Comparison of ENCODE assay signal across 11 cellular contexts in genomic region chr1:6496360-6496704, GRCh38. TPM values are rescaled to one million over a fixed set of nuclear protein-coding genes. Genes with fewer than 3 reads are reported as not detected.
DNase-seq lines count a peak whose midpoint lies in the region; ATAC-seq, FAIRE-seq and TF ChIP-seq lines count a peak whose summit lies in the region.
"Had no signal": no experiment of that assay in that cellular context is flagged by ENCODE, and none has a peak within 500 bp of the region (broad histone marks: within the 10 kb centered on the region; RNA-seq: fewer than 3 reads in every experiment).

No MANE protein-coding gene starts in this region.

- no peak for FAIRE-seq in K562 (lab: Jason Lieb, UNC)

- in situ Hi-C loops in K562 (cut with MboI): loop anchor here (10.0 to 25.0 kb wide), 2 partner anchors 138 to 716 kb away; no protein-coding TSS in a partner anchor

- no TSS peak for BruUV-seq in K562 (replicated peaks; lab: Mats Ljungman, UMichigan)

- peaks cover 7% of the 10 kb centered on the region for H3K27me3 Mint-ChIP-seq in activated T-cell treated with anti-CD3 and anti-CD28 coated beads, Interleukin-2, amount 50 U/mL, for 4 hours (ENCODE audit: low read depth)
- peaks cover 50% of the 10 kb centered on the region for H3K27me3 Mint-ChIP-seq in stimulated activated naive CD8-positive, alpha-beta T cell treated with anti-CD3 and anti-CD28 coated beads, Interleukin-15, amount 100 ng/mL, for 72 hours

- no peak for DNase-seq in activated T-cell treated with anti-CD3 and anti-CD28 coated beads, Interleukin-2, amount 50 U/mL, for 4 hours
- DNase-seq in activated T-cell treated with anti-CD3 and anti-CD28 coated beads, Interleukin-2, amount 50 U/mL, for 1 hour: no peak
- DNase-seq in K562 (ENCODE audit: extremely low read depth in 1 of 4, low spot score in 3 of 4) (peak in 1 of 4 experiments; percentile 29), hippocampal formation (lab: John Stamatoyannopoulos, UW) (no peak), UCSD-AML1 (lab: John Stamatoyannopoulos, UW; ENCODE audit: unreplicated experiment) (no peak)
- no peak for DNase-seq in stimulated activated naive CD8-positive, alpha-beta T cell treated with anti-CD3 and anti-CD28 coated beads, Interleukin-15, amount 100 ng/mL, for 72 hours
- DNase-seq: central memory CD4-positive, alpha-beta T cell; NCI-H1436 treated with DMSO at 0.1 percent for 48 hours had no signal

- CTCF ChIA-PET in K562 (lab: Yijun Ruan, JAX; ENCODE audit: low intra/inter-chr PET ratio): no interaction called here

- no peaks in the 10 kb centered on the region for H3K9me3 Mint-ChIP-seq in activated T-cell treated with anti-CD3 and anti-CD28 coated beads, Interleukin-2, amount 50 U/mL, for 4 hours
- no peaks in the 10 kb centered on the region for H3K9me3 Mint-ChIP-seq in stimulated activated naive CD8-positive, alpha-beta T cell treated with anti-CD3 and anti-CD28 coated beads, Interleukin-15, amount 100 ng/mL, for 72 hours
- H3K9me3 Mint-ChIP-seq: T-helper 1 cell treated with Interleukin-12 subunit alpha and Interleukin-12 subunit beta and Interleukin-4 antibody, amounts not matched to agents 30 μg/mL and 1 μg/mL, for 36 hours had no signal

- intact Hi-C loops in K562 (cut with micrococcal nuclease): no loop called here

- no peak for TF ChIP-seq POLR2A in K562 (conservative IDR thresholded peaks at IDR 0.05)

- H3K4me2 ChIP-seq in K562 (ENCODE audit: insufficient read depth, low read length): no peak overlapping the region

- peaks cover 36% of the 10 kb centered on the region for H4K20me1 ChIP-seq in K562 (replicated peaks; ENCODE audit: control insufficient read depth, insufficient read depth, low read length)

- POLR2A ChIA-PET in K562 (lab: Yijun Ruan, JAX): interaction anchor here (0.8 to 1.5 kb wide), 3 partner anchors 9 to 29 kb away, joined by 3 to 4 read pairs (median 3); no protein-coding TSS in a partner anchor

- peaks cover 25% of the 10 kb centered on the region for H3K4me1 Mint-ChIP-seq in activated T-cell treated with anti-CD3 and anti-CD28 coated beads, Interleukin-2, amount 50 U/mL, for 4 hours (ENCODE audit: low read depth)
- H3K4me1 Mint-ChIP-seq in stimulated activated naive CD8-positive, alpha-beta T cell treated with anti-CD3 and anti-CD28 coated beads, Interleukin-15, amount 100 ng/mL, for 72 hours: peaks cover 39% of the 10 kb centered on the region

- ATAC-seq in activated T-cell treated with anti-CD3 and anti-CD28 coated beads, Interleukin-2, amount 50 U/mL, for 4 hours: no peak
- ATAC-seq in K562: no peak
- ATAC-seq in stimulated activated naive CD8-positive, alpha-beta T cell treated with anti-CD3 and anti-CD28 coated beads, Interleukin-15, amount 100 ng/mL, for 72 hours: no peak
- ATAC-seq in HG03159 (IDR thresholded peaks at IDR 0.05; ENCODE audit: unreplicated experiment): no peak

- TF ChIP-seq CTCF in K562 (IDR thresholded peaks at IDR 0.05 in 2 of 3, conservative IDR thresholded peaks at IDR 0.05 in 1 of 3; ENCODE audit: insufficient read depth in 2 of 3, low read depth in 1 of 3, low read length in 3 of 3): no peak

- H3K4me3 ChIP-seq in K562 (no peak overlapping the region), iPS-18a (ENCODE audit: low read length) (peak overlapping the region; percentile 62)

- WGBS in K562 (ENCODE audit: insufficient coverage, low coverage, missing lambda C conversion rate): 4% methylated on average over 13 of the region's 13 CpGs

- H3K9me1 ChIP-seq in K562 (ENCODE audit: control insufficient read depth, insufficient read depth, low read length): no peaks in the 10 kb centered on the region

- peaks cover 41 to 77% of the 10 kb centered on the region in 2 experiments; a peak in 4 of 5 replicates for H3K27me3 ChIP-seq in K562 (ENCODE audit: control insufficient read depth in 2 of 2, insufficient read depth in 2 of 2, low read length in 2 of 2)
- peaks cover 24% of the 10 kb centered on the region for H3K27me3 ChIP-seq in iPS-18a (ENCODE audit: control insufficient read depth, insufficient read depth, low read length)

- no peaks in the 10 kb centered on the region for H3K36me3 Mint-ChIP-seq in activated T-cell treated with anti-CD3 and anti-CD28 coated beads, Interleukin-2, amount 50 U/mL, for 4 hours (ENCODE audit: insufficient read depth)

- no peaks in the 10 kb centered on the region for H3K36me3 ChIP-seq in K562 (ENCODE audit: control insufficient read depth, insufficient read depth, low read length)
- H3K36me3 ChIP-seq in iPS-18a (ENCODE audit: control insufficient read depth, low read depth, low read length): no peaks in the 10 kb centered on the region

- H3K27ac Mint-ChIP-seq in stimulated activated naive CD8-positive, alpha-beta T cell treated with anti-CD3 and anti-CD28 coated beads, Interleukin-15, amount 100 ng/mL, for 72 hours: no peak overlapping the region
- H3K27ac Mint-ChIP-seq: T-helper 1 cell treated with Interleukin-12 subunit alpha and Interleukin-12 subunit beta and Interleukin-4 antibody, amounts not matched to agents 30 μg/mL and 1 μg/mL, for 36 hours had no signal

- H3K9me3 ChIP-seq in K562 (replicated peaks; ENCODE audit: control insufficient read depth, insufficient read depth, low read depth, low read length): no peaks in the 10 kb centered on the region
- H3K9me3 ChIP-seq in iPS-18a (ENCODE audit: control insufficient read depth, low read depth, low read length): no peaks in the 10 kb centered on the region

- no peak for TF ChIP-seq EP300 in K562 (IDR thresholded peaks at IDR 0.05; ENCODE audit: low read length)

- peaks cover 0 to 41% of the 10 kb centered on the region in 2 experiments; a peak in 2 of 5 replicates for H3K4me1 ChIP-seq in K562 (replicated peaks in 1 of 2; ENCODE audit: control insufficient read depth in 2 of 2, insufficient read depth in 2 of 2, low read length in 2 of 2)
- peaks cover 18% of the 10 kb centered on the region for H3K4me1 ChIP-seq in iPS-18a (ENCODE audit: control insufficient read depth, low read depth, low read length)

- no peak overlapping the region for H2AFZ ChIP-seq in K562 (ENCODE audit: low read depth, low read length)

- no peak for TF ChIP-seq RAD21 in K562 (CRISPR knock-in tag; conservative IDR thresholded peaks at IDR 0.05 in 1 of 2, IDR thresholded peaks at IDR 0.05 in 1 of 2)

- no peaks in the 10 kb centered on the region for H3K79me2 ChIP-seq in K562 (ENCODE audit: control insufficient read depth, insufficient read depth, low read length)

- H3K27ac ChIP-seq in K562 (ENCODE audit: extremely low read depth, low read depth, low read length) (no peak overlapping the region), iPS-18a (ENCODE audit: low read length) (no peak overlapping the region)

- H3K4me3 Mint-ChIP-seq in activated T-cell treated with anti-CD3 and anti-CD28 coated beads, Interleukin-2, amount 50 U/mL, for 4 hours: peak overlapping the region; percentile 43
- peak overlapping the region; percentile 43 to 68 for H3K4me3 Mint-ChIP-seq in stimulated activated naive CD8-positive, alpha-beta T cell treated with anti-CD3 and anti-CD28 coated beads, Interleukin-15, amount 100 ng/mL, for 72 hours
- H3K4me3 Mint-ChIP-seq: T-helper 1 cell treated with Interleukin-12 subunit alpha and Interleukin-12 subunit beta and Interleukin-4 antibody, amounts not matched to agents 30 μg/mL and 1 μg/mL, for 36 hours had no signal

- H3K9ac ChIP-seq in K562 (ENCODE audit: insufficient read depth in 1 of 2, low read depth in 2 of 2, low read length in 2 of 2): no peak overlapping the region; a peak in 1 of 4 replicates
- H3K9ac ChIP-seq in iPS-18a (ENCODE audit: low read length): no peak overlapping the region

RNA-seq across cellular contexts. Expression of gene PLEKHG5, which starts 4.9 kb away (rescaled TPM):
- 1 to 10 TPM; 1.2 to 2.1 (median 1.4) TPM for total RNA-seq in activated T-cell treated with anti-CD3 and anti-CD28 coated beads, Interleukin-2, amount 50 U/mL, for 4 hours
- 0.51 and 2.5 TPM in 2 replicates for total RNA-seq in K562 (2011; cell fraction: chromatin; rRNA removed; ENCODE audit: low replicate concordance)
- total RNA-seq in K562 (2011; cell fraction: nucleolus; rRNA removed): 1.4 and 1.5 TPM in 2 replicates
- 0.88 and 0.99 TPM in 2 replicates for total RNA-seq in K562 (2011; cell fraction: nucleoplasm; rRNA removed)
- 0.05 and 0.20 TPM in 2 replicates for total RNA-seq in K562 (2014; rRNA removed)
- 0.04 TPM in 1 of 2 replicates, not detected in the other for total RNA-seq in K562 (2014; rRNA removed; fragmentation: Illumina TruSeq; extraction: Trizol)
- not detected in 2 replicates for total RNA-seq in K562 (2015; rRNA removed; fragmentation: Illumina TruSeq; extraction: Trizol)
- total RNA-seq in K562 (2021): 0.29 TPM in 2 replicates
- 0.11 and 0.16 TPM in 2 replicates for polyA plus RNA-seq in K562 (2011; rRNA removed)
- polyA plus RNA-seq in K562 (2011; cell fraction: cytosol; rRNA removed): 0.06 and 0.49 TPM in 2 replicates
- 0.94 and 1.8 TPM in 2 replicates for polyA plus RNA-seq in K562 (2011; cell fraction: nucleus; rRNA removed)
- polyA plus RNA-seq in K562 (2012): 0.04 and 0.07 TPM in 2 replicates
- polyA plus RNA-seq in K562 (2014; fragmentation: Illumina TruSeq; extraction: Trizol): 0.07 and 0.12 TPM in 2 replicates
- polyA plus RNA-seq in K562 (2014; fragmentation: Nextera tagmentation; extraction: Ambion mirVana): not detected
- 0.13 and 0.26 TPM in 2 replicates for polyA plus RNA-seq in K562 (2014; rRNA removed)
- polyA minus RNA-seq in K562 (2011; rRNA and poly(A)+ RNA removed): 0.12 and 0.14 TPM in 2 replicates
- polyA minus RNA-seq in K562 (2011; cell fraction: cytosol; rRNA and poly(A)+ RNA removed): 0.29 TPM in 1 of 2 replicates, not detected in the other
- 1.2 TPM in 2 replicates for polyA minus RNA-seq in K562 (2011; cell fraction: nucleus; rRNA and poly(A)+ RNA removed)

RNA-seq across cellular contexts. Expression of gene TNFRSF25, which starts 30.4 kb away (rescaled TPM):
- total RNA-seq in activated T-cell treated with anti-CD3 and anti-CD28 coated beads, Interleukin-2, amount 50 U/mL, for 4 hours: 100 to 1,000 TPM; 137 to 149 (median 145) TPM
- 2.3 TPM in 1 of 2 replicates, not detected in the other for total RNA-seq in K562 (2011; cell fraction: chromatin; rRNA removed; ENCODE audit: low replicate concordance)
- 0.26 and 2.2 TPM in 2 replicates for total RNA-seq in K562 (2011; cell fraction: nucleolus; rRNA removed)
- 1.2 and 1.6 TPM in 2 replicates for total RNA-seq in K562 (2011; cell fraction: nucleoplasm; rRNA removed)
- total RNA-seq in K562 (2014; rRNA removed) (not detected in 2 replicates), K562 (2014; rRNA removed; fragmentation: Illumina TruSeq; extraction: Trizol) (not detected in 2 replicates), K562 (2015; rRNA removed; fragmentation: Illumina TruSeq; extraction: Trizol) (not detected in 2 replicates), K562 (2021) (0.49 and 0.89 TPM in 2 replicates)
- polyA plus RNA-seq in K562 (2011; rRNA removed) (0.14 and 0.24 TPM in 2 replicates), K562 (2014; fragmentation: Illumina TruSeq; extraction: Trizol) (not detected in 2 replicates), K562 (2014; fragmentation: Nextera tagmentation; extraction: Ambion mirVana) (not detected), K562 (2014; rRNA removed) (not detected in 2 replicates)
- 0.16 and 0.30 TPM in 2 replicates for polyA plus RNA-seq in K562 (2011; cell fraction: cytosol; rRNA removed)
- polyA plus RNA-seq in K562 (2011; cell fraction: nucleus; rRNA removed): 0.90 and 2.6 TPM in 2 replicates
- 0.10 and 0.14 TPM in 2 replicates for polyA plus RNA-seq in K562 (2012)
- polyA minus RNA-seq in K562 (2011; rRNA and poly(A)+ RNA removed): not detected in 2 replicates
- not detected in 2 replicates for polyA minus RNA-seq in K562 (2011; cell fraction: cytosol; rRNA and poly(A)+ RNA removed)
- 0.13 TPM in 1 of 2 replicates, not detected in the other for polyA minus RNA-seq in K562 (2011; cell fraction: nucleus; rRNA and poly(A)+ RNA removed)

RNA-seq across cellular contexts. Expression of gene NOL9, which starts 58.0 kb away (rescaled TPM):
- total RNA-seq in activated T-cell treated with anti-CD3 and anti-CD28 coated beads, Interleukin-2, amount 50 U/mL, for 4 hours: 10 to 100 TPM; 69.3 to 80.2 (median 76.5) TPM
- total RNA-seq in K562 (2011; cell fraction: chromatin; rRNA removed; ENCODE audit: low replicate concordance): 408 and 415 TPM in 2 replicates
- total RNA-seq in K562 (2011; cell fraction: nucleolus; rRNA removed): 189 and 201 TPM in 2 replicates
- total RNA-seq in K562 (2011; cell fraction: nucleoplasm; rRNA removed): 302 and 309 TPM in 2 replicates
- 47.3 and 58.4 TPM in 2 replicates for total RNA-seq in K562 (2014; rRNA removed)
- 62.5 and 63.6 TPM in 2 replicates for total RNA-seq in K562 (2014; rRNA removed; fragmentation: Illumina TruSeq; extraction: Trizol)
- total RNA-seq in K562 (2015; rRNA removed; fragmentation: Illumina TruSeq; extraction: Trizol): 52.8 and 56.5 TPM in 2 replicates
- 76.5 and 79.3 TPM in 2 replicates for total RNA-seq in K562 (2021)
- 52.3 and 52.7 TPM in 2 replicates for polyA plus RNA-seq in K562 (2011; rRNA removed)
- polyA plus RNA-seq in K562 (2011; cell fraction: cytosol; rRNA removed): 19.5 and 29.3 TPM in 2 replicates
- 60.2 and 68.3 TPM in 2 replicates for polyA plus RNA-seq in K562 (2011; cell fraction: nucleus; rRNA removed)
- polyA plus RNA-seq in K562 (2012): 9.6 and 15.3 TPM in 2 replicates
- polyA plus RNA-seq in K562 (2014; fragmentation: Illumina TruSeq; extraction: Trizol): 25.8 and 30.1 TPM in 2 replicates
- polyA plus RNA-seq in K562 (2014; fragmentation: Nextera tagmentation; extraction: Ambion mirVana): 10 to 100 TPM in 1 of 2 experiments, 1 to 10 TPM in 1; 5.6 to 10.1 TPM
- polyA plus RNA-seq in K562 (2014; rRNA removed): 35.6 and 40.0 TPM in 2 replicates
- 80.8 and 105 TPM in 2 replicates for polyA minus RNA-seq in K562 (2011; rRNA and poly(A)+ RNA removed)
- 22.9 and 38.4 TPM in 2 replicates for polyA minus RNA-seq in K562 (2011; cell fraction: cytosol; rRNA and poly(A)+ RNA removed)
- 42.3 and 74.4 TPM in 2 replicates for polyA minus RNA-seq in K562 (2011; cell fraction: nucleus; rRNA and poly(A)+ RNA removed)

RNA-seq across cellular contexts. Expression of gene TAS1R1, which starts 58.8 kb away (rescaled TPM):
- not detected for total RNA-seq in activated T-cell treated with anti-CD3 and anti-CD28 coated beads, Interleukin-2, amount 50 U/mL, for 4 hours
- total RNA-seq in K562 (2011; cell fraction: chromatin; rRNA removed; ENCODE audit: low replicate concordance): 0.28 and 0.44 TPM in 2 replicates
- 0.39 TPM in 1 of 2 replicates, not detected in the other for total RNA-seq in K562 (2011; cell fraction: nucleolus; rRNA removed)
- 0.15 TPM in 1 of 2 replicates, not detected in the other for total RNA-seq in K562 (2011; cell fraction: nucleoplasm; rRNA removed)
- total RNA-seq in K562 (2014; rRNA removed) (not detected in 2 replicates), K562 (2014; rRNA removed; fragmentation: Illumina TruSeq; extraction: Trizol) (not detected in 2 replicates), K562 (2015; rRNA removed; fragmentation: Illumina TruSeq; extraction: Trizol) (not detected in 2 replicates), K562 (2021) (not detected in 2 replicates)
- polyA plus RNA-seq in K562 (2011; rRNA removed) (0.04 and 0.06 TPM in 2 replicates), K562 (2014; fragmentation: Illumina TruSeq; extraction: Trizol) (not detected in 2 replicates), K562 (2014; fragmentation: Nextera tagmentation; extraction: Ambion mirVana) (not detected), K562 (2014; rRNA removed) (not detected in 2 replicates)
- 0.01 and 0.04 TPM in 2 replicates for polyA plus RNA-seq in K562 (2011; cell fraction: cytosol; rRNA removed)
- polyA plus RNA-seq in K562 (2011; cell fraction: nucleus; rRNA removed): 0.06 TPM in 1 of 2 replicates, not detected in the other
- polyA plus RNA-seq in K562 (2012): 0.07 and 0.12 TPM in 2 replicates
- polyA minus RNA-seq in K562 (2011; rRNA and poly(A)+ RNA removed): 0.11 TPM in 1 of 2 replicates, not detected in the other
- polyA minus RNA-seq in K562 (2011; cell fraction: cytosol; rRNA and poly(A)+ RNA removed): not detected in 2 replicates
- not detected in 2 replicates for polyA minus RNA-seq in K562 (2011; cell fraction: nucleus; rRNA and poly(A)+ RNA removed)

Comparison
In these comparisons a context has a peak if more than half of its experiments do, and no peak if none do; other contexts are left out.
1. RNA of gene TNFRSF25, which starts 30.4 kb away (total RNA-seq): 137 to 149 TPM in activated T-cell treated with anti-CD3 and anti-CD28 coated beads, Interleukin-2, amount 50 U/mL, for 4 hours; 0.26 to 2.3 TPM in K562; every median in the first group is over 10 times any median in the second.